Comparison of ENCODE assay signal across 8 cellular contexts in genomic region chr10:121662945-121663917, GRCh38.
DNase-seq lines count a peak whose midpoint lies in the region; ATAC-seq, FAIRE-seq and TF ChIP-seq lines count a peak whose summit lies in the region.

No MANE protein-coding gene starts in this region.

- no peak overlapping the region for H3K56ac ChIP-seq in H1 (replicated peaks; ENCODE audit: insufficient read length, low read depth, low read length)

- H2BK5ac ChIP-seq in H1 (ENCODE audit: low read depth, low read length) = no peak overlapping the region

- no peak overlapping the region for H3K4me3 Mint-ChIP-seq in activated CD8-positive, alpha-beta memory T cell treated with anti-CD3 and anti-CD28 coated beads, Interleukin-2, amount 10 ng/mL, durations not matched to agents 7 days and 5 days
- no peak overlapping the region for H3K4me3 Mint-ChIP-seq in progenitor cell of endocrine pancreas (ENCODE audit: low read depth)

- no peak overlapping the region for H4K8ac ChIP-seq in H1 (ENCODE audit: extremely low read depth, insufficient read depth, low read length)

- no peaks in the 10 kb centered on the region for H4K20me1 ChIP-seq in H1 (replicated peaks in 1 of 2; ENCODE audit: control insufficient read depth in 1 of 2, insufficient read depth in 2 of 2, low read length in 2 of 2)

- H3K4me1 Mint-ChIP-seq in activated CD8-positive, alpha-beta memory T cell treated with anti-CD3 and anti-CD28 coated beads, Interleukin-2, amount 10 ng/mL, durations not matched to agents 7 days and 5 days = no peaks in the 10 kb centered on the region
- H3K4me1 Mint-ChIP-seq in progenitor cell of endocrine pancreas (ENCODE audit: low read depth) = peaks cover 6% of the 10 kb centered on the region

- peak overlapping the region; percentile 99; the same call in 1 of the 2 replicates for H2BK15ac ChIP-seq in H1 (ENCODE audit: low read length)

- TF ChIP-seq CTCF in H1 (IDR thresholded peaks at IDR 0.05; ENCODE audit: control extremely low read depth in 1 of 3, insufficient read depth in 1 of 3, low read depth in 1 of 3, low read length in 3 of 3) (peak; percentile 76 to 86 (median 84)), progenitor cell of endocrine pancreas (IDR thresholded peaks at IDR 0.05; ENCODE audit: unreplicated experiment) (peak; percentile 53)

- POLR2A ChIA-PET in H1 (lab: Charles Lee; ENCODE audit: partially characterized antibody) = interaction anchor here (1.2 kb wide), 1 partner anchor 168 kb away, joined by 3 read pairs; no protein-coding TSS in a partner anchor

- CTCF ChIA-PET in activated CD8-positive, alpha-beta memory T cell treated with anti-CD3 and anti-CD28 coated beads, Interleukin-2, amount 10 ng/mL, durations not matched to agents 7 days and 5 days (lab: Charles Lee) = no interaction called here
- CTCF ChIA-PET in H1 (lab: Charles Lee; ENCODE audit: partially characterized antibody) = interaction anchor here (0.5 to 3.7 kb wide), 60 partner anchors 9 to 1974 kb away, joined by 3 to 27 read pairs (median 4); no protein-coding TSS in a partner anchor

- H3K18ac ChIP-seq in H1 (ENCODE audit: extremely low read depth, low read length) = no peak overlapping the region

- no peak overlapping the region for H3K27ac Mint-ChIP-seq in activated CD8-positive, alpha-beta memory T cell treated with anti-CD3 and anti-CD28 coated beads, Interleukin-2, amount 10 ng/mL, durations not matched to agents 7 days and 5 days
- H3K27ac Mint-ChIP-seq in progenitor cell of endocrine pancreas = peak overlapping the region; percentile 18

- H2AK5ac ChIP-seq in H1 (ENCODE audit: low read depth, low read length) = no peak overlapping the region

- H4K5ac ChIP-seq in H1 (ENCODE audit: insufficient read length, low read depth, low read length) = no peak overlapping the region

- peak; percentile 54 for DNase-seq in activated CD8-positive, alpha-beta memory T cell treated with anti-CD3 and anti-CD28 coated beads, Interleukin-2, amount 50 U/mL, for 48 hours
- no peak for DNase-seq in activated CD8-positive, alpha-beta memory T cell treated with anti-CD3 and anti-CD28 coated beads, Interleukin-2, amount 10 ng/mL, durations not matched to agents 7 days and 5 days
- DNase-seq in NAMALWA (ENCODE audit: low spot score) (peak; percentile 16), H1 (ENCODE audit: low read depth in 1 of 2, low spot score in 2 of 2) (peak; percentile 36 to 90), progenitor cell of endocrine pancreas (ENCODE audit: low spot score, unreplicated experiment) (peak; percentile 23), NOMO-1 (lab: John Stamatoyannopoulos, UW; ENCODE audit: unreplicated experiment in 2 of 2) (no peak), T-helper 9 cell (no peak)

- FAIRE-seq in H1 (lab: Jason Lieb, UNC) = peak; percentile 91

- H2BK12ac ChIP-seq in H1 (ENCODE audit: low read depth, low read length) = no peak overlapping the region

- H3K36me3 ChIP-seq in H1 (ENCODE audit: control insufficient read depth in 2 of 4, insufficient read depth in 4 of 4, low read length in 3 of 4) = no peaks in the 10 kb centered on the region

- no peaks in the 10 kb centered on the region for H3K27me3 ChIP-seq in H1 (replicated peaks in 1 of 4; ENCODE audit: control insufficient read depth in 3 of 4, extremely low read depth in 1 of 4, insufficient read depth in 3 of 4, low read length in 3 of 4)

- no peak overlapping the region for H2AFZ ChIP-seq in H1 (ENCODE audit: low read length)

- peaks cover 3% of the 10 kb centered on the region; the same call in 1 of the 2 replicates for H3K23me2 ChIP-seq in H1 (ENCODE audit: low read depth, low read length)

- H3K27ac ChIP-seq in H1 (ENCODE audit: low read depth, low read length) = no peak overlapping the region

- no peak overlapping the region for H3K14ac ChIP-seq in H1 (ENCODE audit: insufficient read length)

- H3K79me1 ChIP-seq in H1 (ENCODE audit: low read depth, low read length) = no peaks in the 10 kb centered on the region

- no peak overlapping the region for H3K4me2 ChIP-seq in H1 (ENCODE audit: insufficient read depth in 1 of 2, low read depth in 2 of 2, low read length in 2 of 2)

- H3K9me3 ChIP-seq in H1 (ENCODE audit: insufficient read depth in 2 of 2, low read depth in 1 of 2, low read length in 1 of 2) = no peaks in the 10 kb centered on the region; a peak in 1 of 4 replicates

- no peak overlapping the region for H3K9ac ChIP-seq in H1 (replicated peaks in 1 of 4; ENCODE audit: extremely low read depth in 1 of 4, low read depth in 3 of 4, low read length in 3 of 4)

- H3K4me1 ChIP-seq in H1 (replicated peaks in 1 of 4; ENCODE audit: control insufficient read depth in 3 of 4, insufficient read depth in 4 of 4, low read length in 3 of 4) = peaks cover 0 to 6% (median 4%) of the 10 kb centered on the region in 4 experiments; a peak in 5 of 7 replicates

- TF ChIP-seq RAD21 in H1 (IDR thresholded peaks at IDR 0.05 in 1 of 2, conservative IDR thresholded peaks at IDR 0.05 in 1 of 2; ENCODE audit: low read depth in 2 of 2, low read length in 2 of 2) = peak; percentile 82 to 83

- H3K4ac ChIP-seq in H1 (replicated peaks; ENCODE audit: insufficient read length, low read depth, low read length) = no peak overlapping the region

- H3K9me3 Mint-ChIP-seq in activated CD8-positive, alpha-beta memory T cell treated with anti-CD3 and anti-CD28 coated beads, Interleukin-2, amount 10 ng/mL, durations not matched to agents 7 days and 5 days (ENCODE audit: low read depth) = no peaks in the 10 kb centered on the region
- H3K9me3 Mint-ChIP-seq in progenitor cell of endocrine pancreas (ENCODE audit: low read depth) = no peaks in the 10 kb centered on the region

- H3K23ac ChIP-seq in H1 (ENCODE audit: insufficient read length) = no peak overlapping the region

- no peak overlapping the region for H3K4me3 ChIP-seq in H1 (ENCODE audit: extremely low read depth in 1 of 4, insufficient read depth in 2 of 4, low read depth in 3 of 4, low read length in 4 of 4)

- no peak for TF ChIP-seq EP300 in H1 (IDR thresholded peaks at IDR 0.05; ENCODE audit: borderline replicate concordance in 1 of 2, low read depth in 2 of 2, low read length in 2 of 2)

- H2BK120ac ChIP-seq in H1 (replicated peaks; ENCODE audit: low read depth, low read length) = no peak overlapping the region

- WGBS in H1 (ENCODE audit: extremely low coverage in 1 of 2, insufficient coverage in 1 of 2, insufficient read length in 1 of 2, insufficient replicate concordance in 2 of 2, low coverage in 1 of 2, low lambda C conversion rate in 2 of 2, missing lambda C conversion rate in 1 of 2), 2 experiments = 48% methylated on average over 11 of the region's 11 CpGs; no CpG with 5 or more reads in 1 of the 2 experiments

- no peak overlapping the region for H4K91ac ChIP-seq in H1 (replicated peaks; ENCODE audit: insufficient read length, low read length)

- H3K27me3 Mint-ChIP-seq in activated CD8-positive, alpha-beta memory T cell treated with anti-CD3 and anti-CD28 coated beads, Interleukin-2, amount 10 ng/mL, durations not matched to agents 7 days and 5 days = peaks cover 2% of the 10 kb centered on the region
- H3K27me3 Mint-ChIP-seq in progenitor cell of endocrine pancreas = no peaks in the 10 kb centered on the region

- H3K79me2 ChIP-seq in H1 (ENCODE audit: control insufficient read depth in 1 of 2, insufficient read depth in 2 of 2, low read length in 2 of 2) = no peaks in the 10 kb centered on the region

- no peaks in the 10 kb centered on the region for H3K36me3 Mint-ChIP-seq in activated CD8-positive, alpha-beta memory T cell treated with anti-CD3 and anti-CD28 coated beads, Interleukin-2, amount 10 ng/mL, durations not matched to agents 7 days and 5 days
- H3K36me3 Mint-ChIP-seq in progenitor cell of endocrine pancreas (ENCODE audit: insufficient read depth) = no peaks in the 10 kb centered on the region

- no peak for TF ChIP-seq POLR2A in H1 (IDR thresholded peaks at IDR 0.05; ENCODE audit: control extremely low read depth in 1 of 2, low read depth in 2 of 2, low read length in 2 of 2)

- no peak overlapping the region for H2BK20ac ChIP-seq in H1 (ENCODE audit: low read length)

- no peak for ATAC-seq in activated CD8-positive, alpha-beta memory T cell treated with anti-CD3 and anti-CD28 coated beads, Interleukin-2, amount 10 ng/mL, durations not matched to agents 7 days and 5 days
- ATAC-seq in GM19395 (IDR thresholded peaks at IDR 0.05; ENCODE audit: unreplicated experiment) = no peak

TF ChIP-seq in H1, 55 proteins besides CTCF, POLR2A, EP300 and RAD21:
- TF ChIP-seq CHD2 (IDR thresholded peaks at IDR 0.05; ENCODE audit: low read length) (no peak), SP4 (IDR thresholded peaks at IDR 0.05; ENCODE audit: low read length) (0 out of 2 replicates have a peak, but pooled peaks have one; percentile 26)
TF ChIP-seq in H1: peak in this region for 1.

Comparison
In these comparisons a context has a peak if more than half of its experiments do, and no peak if none do; other contexts are left out.
1. DNase-seq: peak in activated CD8-positive, alpha-beta memory T cell treated with anti-CD3 and anti-CD28 coated beads, Interleukin-2, amount 50 U/mL, for 48 hours (single experiment), NAMALWA (single experiment), H1 (2 of 2) and progenitor cell of endocrine pancreas (single experiment); none in activated CD8-positive, alpha-beta memory T cell treated with anti-CD3 and anti-CD28 coated beads, Interleukin-2, amount 10 ng/mL, durations not matched to agents 7 days and 5 days (single experiment), NOMO-1 (0 of 2) and T-helper 9 cell (single experiment).